In the genomic region with DNA sequence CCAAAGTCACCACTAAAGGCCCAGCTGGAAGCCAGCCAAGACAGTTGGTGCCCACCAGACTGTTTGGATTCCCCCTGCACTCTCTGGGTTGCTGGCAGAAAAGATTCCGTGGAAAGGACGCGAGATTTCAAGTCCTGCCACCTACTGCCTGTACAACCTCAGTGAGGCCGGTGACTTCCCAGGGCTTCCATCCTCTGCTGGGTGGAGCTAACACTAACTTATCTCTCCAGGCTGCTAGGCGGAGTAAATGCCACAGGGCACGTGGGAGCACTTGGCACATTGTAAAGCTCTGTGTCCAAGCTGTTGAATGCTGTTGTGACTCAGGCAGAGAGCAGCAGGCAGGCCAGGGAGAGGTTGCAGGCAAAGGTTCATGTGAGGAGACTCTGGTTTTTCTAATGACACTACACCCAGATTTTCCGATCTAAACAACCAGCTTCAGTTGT, we compare ENCODE assay signal across 8 cellular contexts. TPM values are rescaled to one million over a fixed set of nuclear protein-coding genes. Genes with fewer than 3 reads are reported as not detected.
DNase-seq lines count a peak whose midpoint lies in the region; TF ChIP-seq lines count a peak whose summit lies in the region.

No MANE protein-coding gene starts in this region.

- H3K27me3 ChIP-seq in mucosa of stomach (ENCODE audit: control insufficient read depth, insufficient read depth, low read length) = no peaks in the 10 kb centered on the region

- no peak overlapping the region for H3K4me3 Mint-ChIP-seq in endothelial cell (ENCODE audit: unreplicated experiment)

- peaks cover 9% of the 10 kb centered on the region for H3K27me3 Mint-ChIP-seq in endothelial cell (ENCODE audit: unreplicated experiment)

- POLR2A ChIA-PET in OCI-LY7 (lab: Charles Lee) = no interaction called here

- H3K4me3 ChIP-seq in mucosa of stomach (ENCODE audit: low read length) (no peak overlapping the region), OCI-LY7 (ENCODE audit: low read depth, low read length, poor library complexity, severe bottlenecking) (no peak overlapping the region)

- no TSS peak for BruUV-seq in OCI-LY7 (replicated peaks; lab: Mats Ljungman, UMichigan)

- no peaks in the 10 kb centered on the region for H3K79me2 ChIP-seq in OCI-LY7 (ENCODE audit: insufficient read depth, low read depth, low read length)

- no peak overlapping the region for H2AFZ ChIP-seq in OCI-LY7 (ENCODE audit: low read length)

- H3K9me3 Mint-ChIP-seq in endothelial cell (ENCODE audit: unreplicated experiment) = no peaks in the 10 kb centered on the region

- TF ChIP-seq CTCF in endothelial cell (IDR thresholded peaks at IDR 0.05; ENCODE audit: unreplicated experiment) (no peak), OCI-LY7 (conservative IDR thresholded peaks at IDR 0.05; ENCODE audit: low read length) (no peak)

- CTCF ChIA-PET in OCI-LY7 (lab: Charles Lee; ENCODE audit: unreplicated experiment) = interaction anchor here (0.6 kb wide), 1 partner anchor 16 kb away, joined by 3 read pairs; no protein-coding TSS in a partner anchor

- no peaks in the 10 kb centered on the region for H3K9me3 ChIP-seq in mucosa of stomach (ENCODE audit: control insufficient read depth, low read length)
- no peaks in the 10 kb centered on the region for H3K9me3 ChIP-seq in OCI-LY7 (ENCODE audit: low read length)

- DNase-seq in ELR (ENCODE audit: low read depth) = peak; percentile 70
- DNase-seq in NCI-H524 treated with DMSO at 0.1 percent for 48 hours (lab: John Stamatoyannopoulos, UW) = peak; percentile 73
- DNase-seq in endothelial cell (ENCODE audit: low spot score) = no peak
- DNase-seq in inferior parietal cortex (ENCODE audit: extremely low spot score) = no peak
- DNase-seq in OCI-LY7 (ENCODE audit: low spot score) = no peak
- no peak for DNase-seq in globus pallidus (ENCODE audit: low spot score)
- DNase-seq in activated CD4-positive, alpha-beta T cell treated with anti-CD3 and anti-CD28 coated beads, Interleukin-2, amount 50 U/mL, for 48 hours = no peak

- H3K4me1 Mint-ChIP-seq in endothelial cell (ENCODE audit: unreplicated experiment) = peaks cover 3% of the 10 kb centered on the region

- intact Hi-C loops in OCI-LY7 (cut with micrococcal nuclease; ENCODE audit: unreplicated experiment) = no loop called here

- no peak overlapping the region for H3K4me2 ChIP-seq in OCI-LY7 (ENCODE audit: low read length)

- H3K27ac ChIP-seq in OCI-LY7 (ENCODE audit: low read depth, low read length, poor library complexity, severe bottlenecking) = no peak overlapping the region

- H3K4me1 ChIP-seq in mucosa of stomach (ENCODE audit: control insufficient read depth, insufficient read depth, low read length) (peaks cover 66% of the 10 kb centered on the region), OCI-LY7 (ENCODE audit: insufficient read depth, low read length, poor library complexity, severe bottlenecking) (no peaks in the 10 kb centered on the region)

- peak overlapping the region; percentile 24 for H3K27ac Mint-ChIP-seq in endothelial cell (ENCODE audit: unreplicated experiment)

- H3K36me3 Mint-ChIP-seq in endothelial cell (ENCODE audit: low read depth, unreplicated experiment) = no peaks in the 10 kb centered on the region

- H3K9me2 ChIP-seq in OCI-LY7 (ENCODE audit: insufficient read depth, low read length) = no peaks in the 10 kb centered on the region

- H3K9ac ChIP-seq in mucosa of stomach (ENCODE audit: low read length) = peak overlapping the region; percentile 58

- no peaks in the 10 kb centered on the region for H4K20me1 ChIP-seq in OCI-LY7 (ENCODE audit: insufficient read depth, low read length)

- H3K36me3 ChIP-seq in mucosa of stomach (ENCODE audit: control insufficient read depth, insufficient read depth, low read length) (no peaks in the 10 kb centered on the region), OCI-LY7 (ENCODE audit: insufficient read depth, low read length) (no peaks in the 10 kb centered on the region)

RNA-seq across cellular contexts. Expression of a gene that starts 50.9 kb away (rescaled TPM):
- total RNA-seq in endothelial cell (ENCODE audit: unreplicated experiment) (25.2 TPM), OCI-LY7 (2022) (1.1 and 2.5 TPM in 2 replicates)
- 1.5 and 2.0 TPM in 2 replicates for total RNA-seq in OCI-LY7 (2014; rRNA removed; shearing (Covaris generic))

Comparison
In these comparisons a context has a peak if more than half of its experiments do, and no peak if none do; other contexts are left out.
1. DNase-seq: peak in ELR (single experiment) and NCI-H524 treated with DMSO at 0.1 percent for 48 hours (single experiment); none in endothelial cell (single experiment), inferior parietal cortex (single experiment), OCI-LY7 (single experiment), globus pallidus (single experiment) and activated CD4-positive, alpha-beta T cell treated with anti-CD3 and anti-CD28 coated beads, Interleukin-2, amount 50 U/mL, for 48 hours (0 of 2).